In the genomic region with DNA sequence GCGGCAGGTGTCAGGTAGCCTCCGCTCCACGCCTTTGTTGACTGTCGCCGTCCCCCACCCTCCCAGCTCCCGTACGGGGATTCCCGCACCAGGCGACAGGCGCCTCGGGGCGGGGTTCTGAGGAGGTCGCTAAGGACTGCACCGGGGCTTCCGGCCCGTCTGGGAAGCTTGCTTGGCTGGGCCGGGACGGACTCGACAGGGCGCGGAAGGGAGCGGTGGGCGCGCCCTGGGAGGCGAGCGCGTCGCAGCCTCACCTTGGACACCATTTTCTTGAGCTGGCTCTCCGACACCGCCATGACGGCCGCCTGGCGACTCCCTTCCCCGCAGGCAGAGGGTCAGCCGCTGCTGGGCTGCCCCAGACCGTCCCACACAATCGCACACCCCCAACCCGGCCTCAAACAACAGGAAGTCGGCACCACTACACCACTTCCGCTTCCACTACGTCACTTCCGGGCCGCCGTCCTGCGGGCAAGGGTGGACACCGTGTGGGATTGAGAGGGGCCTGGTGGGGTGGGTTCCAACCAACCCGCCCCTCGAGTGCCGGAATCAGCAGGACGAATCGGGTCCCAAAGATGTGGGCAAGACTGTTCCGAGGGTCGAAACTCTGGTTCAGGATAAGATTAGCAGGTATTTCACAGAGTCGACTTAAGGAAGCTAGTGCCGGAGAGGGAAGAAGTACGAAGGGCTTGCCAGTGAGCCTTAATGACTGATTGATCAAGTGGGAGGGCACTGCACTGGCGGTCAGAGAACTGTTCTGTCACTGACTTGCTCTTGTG, we compare ENCODE assay signal across 1 cellular context.
TF ChIP-seq lines count a peak whose summit lies in the region.

TSS of gene TSG101 (minus strand) at position 422 of the 776 bp plus-strand sequence. CDS start at position 296, 126 bp downstream.

TF ChIP-seq in K562, 482 proteins besides CTCF, POLR2A, EP300 and RAD21 (continued from another document and continues in another):
- TF ChIP-seq HOMEZ (CRISPR knock-in tag; IDR thresholded peaks at IDR 0.05) (no peak), HDAC3 (IDR thresholded peaks at IDR 0.05; ENCODE audit: borderline replicate concordance, partially characterized antibody) (no peak), HNRNPK (IDR thresholded peaks at IDR 0.05; ENCODE audit: low read depth, low read length, poor library complexity, severe bottlenecking) (no peak), TEAD2 (tag; IDR thresholded peaks at IDR 0.05) (no peak), ZNF133 (CRISPR knock-in tag; IDR thresholded peaks at IDR 0.05) (no peak), ZNF253 (CRISPR knock-in tag; conservative IDR thresholded peaks at IDR 0.05) (no peak), E2F1 (CRISPR knock-in tag; IDR thresholded peaks at IDR 0.05) (peak; percentile 62; the same call in 1 of the 2 replicates), ZNF696 (CRISPR knock-in tag; conservative IDR thresholded peaks at IDR 0.05) (no peak), ARID2 (IDR thresholded peaks at IDR 0.05) (no peak), SMARCC2 (IDR thresholded peaks at IDR 0.05; ENCODE audit: low read depth) (no peak), ZNF280A (IDR thresholded peaks at IDR 0.05; ENCODE audit: low read depth, partially characterized antibody) (no peak), TGIF2 (CRISPR knock-in tag; IDR thresholded peaks at IDR 0.05) (peak; percentile 27; the same call in 1 of the 2 replicates), U2AF1 (optimal IDR thresholded peaks at IDR 0.05; ENCODE audit: low read depth, low read length) (peak; percentile 54), RNF219 (CRISPR knock-in tag; IDR thresholded peaks at IDR 0.05) (no peak), SLC30A9 (CRISPR knock-in tag; IDR thresholded peaks at IDR 0.05) (no peak), YBX1 (IDR thresholded peaks at IDR 0.05) (no peak), RBM34 (IDR thresholded peaks at IDR 0.05; ENCODE audit: borderline replicate concordance, insufficient read depth, low read length) (no peak), CUX1 (CRISPR knock-in tag; IDR thresholded peaks at IDR 0.05) (no peak), SMAD1 (IDR thresholded peaks at IDR 0.05; ENCODE audit: low read depth, low read length, partially characterized antibody) (peak; percentile 77), SAFB (IDR thresholded peaks at IDR 0.05; ENCODE audit: borderline replicate concordance, low read depth, low read length) (no peak), CCAR2 (IDR thresholded peaks at IDR 0.05; ENCODE audit: low read depth, low read length) (no peak), PHF8 (IDR thresholded peaks at IDR 0.05; ENCODE audit: borderline replicate concordance, low read length) (peak; percentile 97), ZBTB2 (IDR thresholded peaks at IDR 0.05) (no peak), CBFA2T2 (conservative IDR thresholded peaks at IDR 0.05) (no peak), RFX5 (IDR thresholded peaks at IDR 0.05; ENCODE audit: low read depth, low read length) (no peak), MXI1 (IDR thresholded peaks at IDR 0.05; ENCODE audit: low read depth, low read length) (no peak), GMEB1 (CRISPR knock-in tag; IDR thresholded peaks at IDR 0.05) (peak; percentile 36; the same call in 1 of the 2 replicates), HCFC1 (IDR thresholded peaks at IDR 0.05; ENCODE audit: low read depth, low read length) (peak; percentile 63; the same call in 1 of the 2 replicates), SOX6 (IDR thresholded peaks at IDR 0.05) (no peak), PML (IDR thresholded peaks at IDR 0.05; ENCODE audit: low read length) (peak; percentile 89), ILK (tag; IDR thresholded peaks at IDR 0.05; ENCODE audit: borderline replicate concordance, low read depth) (no peak), ZNF77 (CRISPR knock-in tag; IDR thresholded peaks at IDR 0.05) (no peak), PHTF2 (CRISPR knock-in tag; IDR thresholded peaks at IDR 0.05) (no peak), ZKSCAN1 (IDR thresholded peaks at IDR 0.05; ENCODE audit: low read depth, low read length) (no peak), RUNX1 (IDR thresholded peaks at IDR 0.05; ENCODE audit: low read depth) (peak; percentile 76; the same call in 1 of the 2 replicates)
- TF ChIP-seq, protein P1, sequence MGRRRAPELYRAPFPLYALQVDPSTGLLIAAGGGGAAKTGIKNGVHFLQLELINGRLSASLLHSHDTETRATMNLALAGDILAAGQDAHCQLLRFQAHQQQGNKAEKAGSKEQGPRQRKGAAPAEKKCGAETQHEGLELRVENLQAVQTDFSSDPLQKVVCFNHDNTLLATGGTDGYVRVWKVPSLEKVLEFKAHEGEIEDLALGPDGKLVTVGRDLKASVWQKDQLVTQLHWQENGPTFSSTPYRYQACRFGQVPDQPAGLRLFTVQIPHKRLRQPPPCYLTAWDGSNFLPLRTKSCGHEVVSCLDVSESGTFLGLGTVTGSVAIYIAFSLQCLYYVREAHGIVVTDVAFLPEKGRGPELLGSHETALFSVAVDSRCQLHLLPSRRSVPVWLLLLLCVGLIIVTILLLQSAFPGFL (CRISPR knock-in tag; IDR thresholded peaks at IDR 0.05), result no peak
- TF ChIP-seq, protein P2, sequence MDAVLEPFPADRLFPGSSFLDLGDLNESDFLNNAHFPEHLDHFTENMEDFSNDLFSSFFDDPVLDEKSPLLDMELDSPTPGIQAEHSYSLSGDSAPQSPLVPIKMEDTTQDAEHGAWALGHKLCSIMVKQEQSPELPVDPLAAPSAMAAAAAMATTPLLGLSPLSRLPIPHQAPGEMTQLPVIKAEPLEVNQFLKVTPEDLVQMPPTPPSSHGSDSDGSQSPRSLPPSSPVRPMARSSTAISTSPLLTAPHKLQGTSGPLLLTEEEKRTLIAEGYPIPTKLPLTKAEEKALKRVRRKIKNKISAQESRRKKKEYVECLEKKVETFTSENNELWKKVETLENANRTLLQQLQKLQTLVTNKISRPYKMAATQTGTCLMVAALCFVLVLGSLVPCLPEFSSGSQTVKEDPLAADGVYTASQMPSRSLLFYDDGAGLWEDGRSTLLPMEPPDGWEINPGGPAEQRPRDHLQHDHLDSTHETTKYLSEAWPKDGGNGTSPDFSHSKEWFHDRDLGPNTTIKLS (IDR thresholded peaks at IDR 0.05; ENCODE audit: borderline replicate concordance, low read depth), result peak; percentile 74; the same call in 1 of the 2 replicates
- TF ChIP-seq, protein P3, sequence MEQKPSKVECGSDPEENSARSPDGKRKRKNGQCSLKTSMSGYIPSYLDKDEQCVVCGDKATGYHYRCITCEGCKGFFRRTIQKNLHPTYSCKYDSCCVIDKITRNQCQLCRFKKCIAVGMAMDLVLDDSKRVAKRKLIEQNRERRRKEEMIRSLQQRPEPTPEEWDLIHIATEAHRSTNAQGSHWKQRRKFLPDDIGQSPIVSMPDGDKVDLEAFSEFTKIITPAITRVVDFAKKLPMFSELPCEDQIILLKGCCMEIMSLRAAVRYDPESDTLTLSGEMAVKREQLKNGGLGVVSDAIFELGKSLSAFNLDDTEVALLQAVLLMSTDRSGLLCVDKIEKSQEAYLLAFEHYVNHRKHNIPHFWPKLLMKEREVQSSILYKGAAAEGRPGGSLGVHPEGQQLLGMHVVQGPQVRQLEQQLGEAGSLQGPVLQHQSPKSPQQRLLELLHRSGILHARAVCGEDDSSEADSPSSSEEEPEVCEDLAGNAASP (IDR thresholded peaks at IDR 0.05), result no peak
